ENCODE assay signal across 13 cellular contexts in genomic region chr11:122663764-122664163, GRCh38. TPM values are rescaled to one million over a fixed set of nuclear protein-coding genes. Genes with fewer than 3 reads are reported as not detected.
DNase-seq lines count a peak whose midpoint lies in the region; ATAC-seq and TF ChIP-seq lines count a peak whose summit lies in the region.
"Had no signal": no experiment of that assay in that cellular context is flagged by ENCODE, and none has a peak within 500 bp of the region (broad histone marks: within the 10 kb centered on the region; RNA-seq: fewer than 3 reads in every experiment).

No MANE protein-coding gene starts in this region.

- POLR2A ChIA-PET in naive thymus-derived CD4-positive, alpha-beta T cell (lab: Charles Lee): interaction anchor here (0.9 to 4.3 kb wide), 4 partner anchors 10 to 81 kb away, joined by 3 to 16 read pairs (median 8); no protein-coding TSS in a partner anchor

- no peak for TF ChIP-seq POLR2A in NB4 (IDR thresholded peaks at IDR 0.05; ENCODE audit: extremely low read depth, insufficient read length)

- no peaks in the 10 kb centered on the region for H3K9me3 ChIP-seq in T-helper 17 cell (ENCODE audit: control insufficient read depth, low read length, poor library complexity, severe bottlenecking)
- no peaks in the 10 kb centered on the region for H3K9me3 ChIP-seq in naive thymus-derived CD4-positive, alpha-beta T cell (ENCODE audit: control insufficient read depth in 2 of 3, low read length in 3 of 3)

- peaks cover 3% of the 10 kb centered on the region for H3K36me3 Mint-ChIP-seq in T-helper 17 cell (ENCODE audit: low read depth)
- peaks cover 0 to 26% (median 3%) of the 10 kb centered on the region in 5 donors for H3K36me3 Mint-ChIP-seq in naive thymus-derived CD4-positive, alpha-beta T cell

- ATAC-seq in T-helper 17 cell: peak; percentile 39
- peak; percentile 45 for ATAC-seq in naive thymus-derived CD4-positive, alpha-beta T cell

- peaks cover 54% of the 10 kb centered on the region for H3K4me1 Mint-ChIP-seq in T-helper 17 cell
- peaks cover 22 to 93% (median 79%) of the 10 kb centered on the region in 7 donors for H3K4me1 Mint-ChIP-seq in naive thymus-derived CD4-positive, alpha-beta T cell

- peak overlapping the region; percentile 12 for H3K27ac ChIP-seq in naive thymus-derived CD4-positive, alpha-beta T cell (ENCODE audit: low read depth, low read length)
- H3K27ac ChIP-seq: left ventricle myocardium inferior had no signal

- TF ChIP-seq CTCF in NB4 (IDR thresholded peaks at IDR 0.05; ENCODE audit: low read depth, low read length): no peak

- no peak overlapping the region for H3K4me3 ChIP-seq in NB4 (ENCODE audit: low read depth, low read length)
- H3K4me3 ChIP-seq in naive thymus-derived CD4-positive, alpha-beta T cell (ENCODE audit: low read length): no peak overlapping the region
- H3K4me3 ChIP-seq: left ventricle myocardium inferior had no signal

- DNase-seq in EL: peak; percentile 40
- DNase-seq in NB4 (ENCODE audit: low read depth): peak; percentile 58
- no peak for DNase-seq in T-helper 17 cell
- DNase-seq in naive thymus-derived CD4-positive, alpha-beta T cell: peak in 1 of 9 donors; percentile 11
- no peak for DNase-seq in DMS 273 (lab: John Stamatoyannopoulos, UW; ENCODE audit: unreplicated experiment)
- DNase-seq in DMS153 treated with DMSO at 0.1 percent for 48 hours (lab: John Stamatoyannopoulos, UW; ENCODE audit: unreplicated experiment): no peak
- DNase-seq in cerebellum (ENCODE audit: low spot score): no peak
- DNase-seq in SK-N-DZ (ENCODE audit: low spot score): no peak
- DNase-seq: activated naive CD8-positive, alpha-beta T cell treated with anti-CD3 and anti-CD28 coated beads, Interleukin-2, amount 10 ng/mL, durations not matched to agents 7 days and 5 days; glutamatergic neuron; left ventricle myocardium inferior; stimulated activated CD4-positive, alpha-beta T cell treated with anti-CD3 and anti-CD28 coated beads, Interleukin-2, amount 100 ng/mL, for 48 hours; T-helper 1 cell had no signal

- peak overlapping the region; percentile 68 for H3K27ac Mint-ChIP-seq in T-helper 17 cell
- peak overlapping the region in 8 of 9 donors; percentile 7 to 99 (median 75) for H3K27ac Mint-ChIP-seq in naive thymus-derived CD4-positive, alpha-beta T cell
- H3K27ac Mint-ChIP-seq: activated naive CD8-positive, alpha-beta T cell treated with anti-CD3 and anti-CD28 coated beads, Interleukin-2, amount 10 ng/mL, durations not matched to agents 7 days and 5 days had no signal

- no peaks in the 10 kb centered on the region for H3K27me3 Mint-ChIP-seq in T-helper 17 cell
- H3K27me3 Mint-ChIP-seq in naive thymus-derived CD4-positive, alpha-beta T cell: peaks cover 0 to 18% (median 0%) of the 10 kb centered on the region in 5 donors

- CTCF ChIA-PET in naive thymus-derived CD4-positive, alpha-beta T cell (lab: Charles Lee): interaction anchor here (1.3 to 3.8 kb wide), 3 partner anchors 11 to 91 kb away, joined by 4 to 28 read pairs (median 9); no protein-coding TSS in a partner anchor

- H3K9me3 Mint-ChIP-seq in naive thymus-derived CD4-positive, alpha-beta T cell: no peaks in the 10 kb centered on the region
- H3K9me3 Mint-ChIP-seq: activated naive CD8-positive, alpha-beta T cell treated with anti-CD3 and anti-CD28 coated beads, Interleukin-2, amount 10 ng/mL, durations not matched to agents 7 days and 5 days had no signal

- H3K4me1 ChIP-seq in naive thymus-derived CD4-positive, alpha-beta T cell (ENCODE audit: control insufficient read depth in 2 of 2, insufficient read depth in 2 of 2, low read length in 2 of 2): peaks cover 33 to 42% of the 10 kb centered on the region in 2 donors
- H3K4me1 ChIP-seq: left ventricle myocardium inferior had no signal

- no peak overlapping the region for H3K4me3 Mint-ChIP-seq in T-helper 17 cell
- peak overlapping the region in 4 of 10 donors; percentile 6 to 46 (median 22) for H3K4me3 Mint-ChIP-seq in naive thymus-derived CD4-positive, alpha-beta T cell
- H3K4me3 Mint-ChIP-seq: activated naive CD8-positive, alpha-beta T cell treated with anti-CD3 and anti-CD28 coated beads, Interleukin-2, amount 10 ng/mL, durations not matched to agents 7 days and 5 days had no signal

- intact Hi-C loops in naive thymus-derived CD4-positive, alpha-beta T cell (cut with micrococcal nuclease): loop anchor here in 1 of 2 donors (1.0 kb wide), 1 partner anchor 91 kb away; no protein-coding TSS in a partner anchor

- H3K27me3 ChIP-seq in naive thymus-derived CD4-positive, alpha-beta T cell (ENCODE audit: control insufficient read depth in 2 of 2, insufficient read depth in 2 of 2, low read length in 2 of 2): no peaks in the 10 kb centered on the region

- H3K36me3 ChIP-seq in naive thymus-derived CD4-positive, alpha-beta T cell (ENCODE audit: control insufficient read depth in 2 of 3, insufficient read depth in 3 of 3, low read length in 3 of 3): peaks cover 0 to 14% (median 0%) of the 10 kb centered on the region in 3 experiments

RNA-seq across cellular contexts. Expression of gene UBASH3B, which starts 8.2 kb away (rescaled TPM):
- total RNA-seq in T-helper 17 cell (10 to 100 TPM; 22.6 to 23.6 TPM), cerebellum (57.3 TPM)
- 10 to 100 TPM; 10.4 to 49.8 (median 43.2) TPM for total RNA-seq in naive thymus-derived CD4-positive, alpha-beta T cell
- polyA plus RNA-seq in naive thymus-derived CD4-positive, alpha-beta T cell: 10 to 100 TPM; 10.3 to 18.7 TPM
- polyA plus RNA-seq in SK-N-DZ (2014; cell fraction: cytosol; rRNA removed): 0.39 and 0.54 TPM in 2 replicates
- polyA plus RNA-seq in SK-N-DZ (2014; cell fraction: nucleus; rRNA removed): 0.03 and 0.14 TPM in 2 replicates

Comparison
In these comparisons a context has a peak if more than half of its experiments do, and no peak if none do; other contexts are left out.
1. DNase-seq: peak in EL (single experiment) and NB4 (single experiment); none in T-helper 17 cell (0 of 3), DMS 273 (single experiment), DMS153 treated with DMSO at 0.1 percent for 48 hours (single experiment), cerebellum (single experiment) and SK-N-DZ (single experiment).